8 cellular contexts compared by ENCODE assay signal in the genomic region with DNA sequence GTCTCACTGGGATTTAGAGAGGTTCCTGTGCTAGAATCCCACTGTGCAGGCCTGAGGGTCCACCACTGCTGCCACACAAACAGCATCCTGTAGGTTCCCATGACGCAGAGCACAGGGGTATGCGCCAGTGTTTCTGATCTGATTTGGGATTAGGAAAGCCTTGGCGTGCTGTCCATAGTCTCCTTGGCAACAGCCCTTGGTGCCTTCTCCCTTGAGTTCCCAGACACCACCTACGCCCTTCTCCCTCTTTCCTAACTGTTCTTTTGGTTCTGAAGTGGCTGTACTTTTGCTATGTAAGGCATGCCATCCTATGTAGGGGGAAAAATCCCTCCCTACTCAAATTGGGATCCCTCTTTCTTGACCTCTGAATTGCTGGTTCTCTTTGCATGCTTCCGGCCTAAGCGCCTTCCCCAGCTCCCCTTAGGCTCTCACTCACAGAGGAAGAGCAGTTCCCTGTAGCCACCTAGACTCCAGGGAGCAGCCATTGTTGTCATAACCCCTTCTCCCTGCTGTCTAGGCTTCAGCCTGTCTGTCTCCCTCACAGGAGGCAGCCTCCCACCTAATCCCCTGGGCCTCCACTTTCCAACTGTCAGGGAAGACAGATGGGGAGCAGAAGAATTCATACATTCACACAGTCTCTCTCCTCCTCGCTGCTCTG. TPM values are rescaled to one million over a fixed set of nuclear protein-coding genes. Genes with fewer than 3 reads are reported as not detected.
A peak's percentile ranks its signal among the peaks of the same experiment; 100 is the strongest.
DNase-seq lines count a peak whose midpoint lies in the region; ATAC-seq and TF ChIP-seq lines count a peak whose summit lies in the region.

No MANE protein-coding gene starts in this region.

- H3K36me3 Mint-ChIP-seq in activated T-helper 17 cell treated with anti-CD3 and anti-CD28 coated beads, Interleukin-2, amount 50 U/mL, for 72 hours (ENCODE audit: low read depth) = no peaks in the 10 kb centered on the region
- no peaks in the 10 kb centered on the region for H3K36me3 Mint-ChIP-seq in natural killer cell treated with Interleukin-12 subunit alpha and Interleukin-12 subunit beta and Interleukin-15 and Interleukin-18, amount 100 ng/mL, for 72 hours

- CTCF ChIA-PET in HEK293 (lab: Yijun Ruan, JAX) = interaction anchor here (0.5 kb wide), 1 partner anchor 370 kb away, joined by 4 read pairs; no protein-coding TSS in a partner anchor

- DNase-seq in GM12865 (ENCODE audit: low read depth) (no peak), activated gamma-delta T cell (lab: John Stamatoyannopoulos, UW) (no peak)
- no peak for DNase-seq in natural killer cell treated with Interleukin-12 subunit alpha and Interleukin-12 subunit beta and Interleukin-15 and Interleukin-18, amount 100 ng/mL, for 72 hours (ENCODE audit: low spot score)
- DNase-seq in effector CD8-positive, alpha-beta T cell (lab: John Stamatoyannopoulos, UW) = no peak

- no peaks in the 10 kb centered on the region for H3K36me3 ChIP-seq in HEK293 (ENCODE audit: control insufficient read depth in 2 of 2, insufficient read depth in 1 of 2, low read length in 2 of 2)

- no peaks in the 10 kb centered on the region; the same call in 1 of the 2 replicates for H3K4me1 ChIP-seq in HEK293 (ENCODE audit: control insufficient read depth, insufficient read depth, low read length)

- TF ChIP-seq CTCF in GM12865 (IDR thresholded peaks at IDR 0.05; ENCODE audit: insufficient read depth, low read depth, low read length, missing control alignments) = no peak
- no peak for TF ChIP-seq CTCF in HEK293 (tag by site-specific recombination; IDR thresholded peaks at IDR 0.05)

- H3K9me3 ChIP-seq in HEK293 (ENCODE audit: control insufficient read depth, insufficient read depth, low read depth, low read length) = no peaks in the 10 kb centered on the region

- H3K27ac ChIP-seq in HEK293 (ENCODE audit: extremely low read depth, low read depth, low read length) = no peak overlapping the region

- H3K4me3 Mint-ChIP-seq in activated T-helper 17 cell treated with anti-CD3 and anti-CD28 coated beads, Interleukin-2, amount 50 U/mL, for 72 hours = peak overlapping the region; percentile 82
- peak overlapping the region; percentile 5 for H3K4me3 Mint-ChIP-seq in natural killer cell treated with Interleukin-12 subunit alpha and Interleukin-12 subunit beta and Interleukin-15 and Interleukin-18, amount 100 ng/mL, for 72 hours

- H3K4me3 ChIP-seq in GM12865 (ENCODE audit: low read depth, low read length) = peak overlapping the region; percentile 59
- no peak overlapping the region for H3K4me3 ChIP-seq in HEK293 (ENCODE audit: low read depth, low read length)

- H3K27me3 Mint-ChIP-seq in activated T-helper 17 cell treated with anti-CD3 and anti-CD28 coated beads, Interleukin-2, amount 50 U/mL, for 72 hours = no peaks in the 10 kb centered on the region
- H3K27me3 Mint-ChIP-seq in natural killer cell treated with Interleukin-12 subunit alpha and Interleukin-12 subunit beta and Interleukin-15 and Interleukin-18, amount 100 ng/mL, for 72 hours = peaks cover 0 to 2% of the 10 kb centered on the region in 2 donors

- H3K4me1 Mint-ChIP-seq in activated T-helper 17 cell treated with anti-CD3 and anti-CD28 coated beads, Interleukin-2, amount 50 U/mL, for 72 hours = peaks cover 16% of the 10 kb centered on the region
- peaks cover 9% of the 10 kb centered on the region in 2 donors for H3K4me1 Mint-ChIP-seq in natural killer cell treated with Interleukin-12 subunit alpha and Interleukin-12 subunit beta and Interleukin-15 and Interleukin-18, amount 100 ng/mL, for 72 hours (ENCODE audit: low read depth in 2 of 2)

- H3K27ac Mint-ChIP-seq in activated T-helper 17 cell treated with anti-CD3 and anti-CD28 coated beads, Interleukin-2, amount 50 U/mL, for 72 hours = peak overlapping the region; percentile 97
- H3K27ac Mint-ChIP-seq in natural killer cell treated with Interleukin-12 subunit alpha and Interleukin-12 subunit beta and Interleukin-15 and Interleukin-18, amount 100 ng/mL, for 72 hours = peak overlapping the region; percentile 38 to 54

- ATAC-seq in activated T-helper 17 cell treated with anti-CD3 and anti-CD28 coated beads, Interleukin-2, amount 50 U/mL, for 72 hours (replicated peaks) = no peak
- ATAC-seq in natural killer cell treated with Interleukin-12 subunit alpha and Interleukin-12 subunit beta and Interleukin-15 and Interleukin-18, amount 100 ng/mL, for 72 hours = no peak
- no peak for ATAC-seq in HG02798 (IDR thresholded peaks at IDR 0.05; ENCODE audit: poor library complexity, unreplicated experiment)
- ATAC-seq in esophagus mucosa = no peak

- POLR2A ChIA-PET in HEK293 (lab: Yijun Ruan, JAX) = interaction anchor here (0.8 kb wide), 1 partner anchor 16 kb away, joined by 3 read pairs; no protein-coding TSS in a partner anchor

- peaks cover 4% of the 10 kb centered on the region for H3K9me3 Mint-ChIP-seq in activated T-helper 17 cell treated with anti-CD3 and anti-CD28 coated beads, Interleukin-2, amount 50 U/mL, for 72 hours
- H3K9me3 Mint-ChIP-seq in natural killer cell treated with Interleukin-12 subunit alpha and Interleukin-12 subunit beta and Interleukin-15 and Interleukin-18, amount 100 ng/mL, for 72 hours = no peaks in the 10 kb centered on the region

TF ChIP-seq in HEK293, 187 proteins besides CTCF, POLR2A, EP300 and RAD21:
- TF ChIP-seq ZNF571 (tag by site-specific recombination; IDR thresholded peaks at IDR 0.05) (no peak), GLIS1 (tag by site-specific recombination; IDR thresholded peaks at IDR 0.05) (peak; percentile 38; the same call in 1 of the 2 replicates), ZNF621 (tag by site-specific recombination; IDR thresholded peaks at IDR 0.05) (no peak), SP2 (tag by site-specific recombination; IDR thresholded peaks at IDR 0.05) (no peak), ZIC2 (tag by site-specific recombination; IDR thresholded peaks at IDR 0.05) (peak; percentile 51), ZNF112 (tag by site-specific recombination; IDR thresholded peaks at IDR 0.05) (no peak), ZNF366 (tag by site-specific recombination; conservative IDR thresholded peaks at IDR 0.05) (no peak), KLF8 (tag by site-specific recombination; IDR thresholded peaks at IDR 0.05) (no peak), ZNF114 (tag by site-specific recombination; IDR thresholded peaks at IDR 0.05) (no peak), ZNF416 (tag by site-specific recombination; IDR thresholded peaks at IDR 0.05) (no peak), ZNF221 (tag by site-specific recombination; IDR thresholded peaks at IDR 0.05; ENCODE audit: borderline replicate concordance) (no peak), ZNF530 (tag by site-specific recombination; IDR thresholded peaks at IDR 0.05; ENCODE audit: low read depth) (no peak), SCRT1 (tag by site-specific recombination; IDR thresholded peaks at IDR 0.05; ENCODE audit: borderline replicate concordance) (no peak)
- TF ChIP-seq, protein P1, sequence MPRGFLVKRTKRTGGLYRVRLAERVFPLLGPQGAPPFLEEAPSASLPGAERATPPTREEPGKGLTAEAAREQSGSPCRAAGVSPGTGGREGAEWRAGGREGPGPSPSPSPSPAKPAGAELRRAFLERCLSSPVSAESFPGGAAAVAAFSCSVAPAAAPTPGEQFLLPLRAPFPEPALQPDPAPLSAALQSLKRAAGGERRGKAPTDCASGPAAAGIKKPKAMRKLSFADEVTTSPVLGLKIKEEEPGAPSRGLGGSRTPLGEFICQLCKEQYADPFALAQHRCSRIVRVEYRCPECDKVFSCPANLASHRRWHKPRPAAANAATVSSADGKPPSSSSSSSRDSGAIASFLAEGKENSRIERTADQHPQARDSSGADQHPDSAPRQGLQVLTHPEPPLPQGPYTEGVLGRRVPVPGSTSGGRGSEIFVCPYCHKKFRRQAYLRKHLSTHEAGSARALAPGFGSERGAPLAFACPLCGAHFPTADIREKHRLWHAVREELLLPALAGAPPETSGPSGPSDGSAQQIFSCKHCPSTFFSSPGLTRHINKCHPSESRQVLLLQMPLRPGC (tag by site-specific recombination; IDR thresholded peaks at IDR 0.05) = no peak
- TF ChIP-seq, protein P2, sequence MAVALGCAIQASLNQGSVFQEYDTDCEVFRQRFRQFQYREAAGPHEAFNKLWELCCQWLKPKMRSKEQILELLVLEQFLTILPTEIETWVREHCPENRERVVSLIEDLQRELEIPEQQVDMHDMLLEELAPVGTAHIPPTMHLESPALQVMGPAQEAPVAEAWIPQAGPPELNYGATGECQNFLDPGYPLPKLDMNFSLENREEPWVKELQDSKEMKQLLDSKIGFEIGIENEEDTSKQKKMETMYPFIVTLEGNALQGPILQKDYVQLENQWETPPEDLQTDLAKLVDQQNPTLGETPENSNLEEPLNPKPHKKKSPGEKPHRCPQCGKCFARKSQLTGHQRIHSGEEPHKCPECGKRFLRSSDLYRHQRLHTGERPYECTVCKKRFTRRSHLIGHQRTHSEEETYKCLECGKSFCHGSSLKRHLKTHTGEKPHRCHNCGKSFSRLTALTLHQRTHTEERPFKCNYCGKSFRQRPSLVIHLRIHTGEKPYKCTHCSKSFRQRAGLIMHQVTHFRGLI (tag by site-specific recombination; IDR thresholded peaks at IDR 0.05) = no peak

RNA-seq across cellular contexts. Expression of a gene that starts 14.8 kb away (rescaled TPM):
- 10 to 100 TPM; 14.9 to 15.9 TPM for total RNA-seq in activated T-helper 17 cell treated with anti-CD3 and anti-CD28 coated beads, Interleukin-2, amount 50 U/mL, for 72 hours
- 10 to 100 TPM; 15.8 to 18.2 TPM for total RNA-seq in natural killer cell treated with Interleukin-12 subunit alpha and Interleukin-12 subunit beta and Interleukin-15 and Interleukin-18, amount 100 ng/mL, for 72 hours
- 3.0 TPM for total RNA-seq in esophagus mucosa
